Comparison of ENCODE assay signal across 10 cellular contexts in the genomic region with DNA sequence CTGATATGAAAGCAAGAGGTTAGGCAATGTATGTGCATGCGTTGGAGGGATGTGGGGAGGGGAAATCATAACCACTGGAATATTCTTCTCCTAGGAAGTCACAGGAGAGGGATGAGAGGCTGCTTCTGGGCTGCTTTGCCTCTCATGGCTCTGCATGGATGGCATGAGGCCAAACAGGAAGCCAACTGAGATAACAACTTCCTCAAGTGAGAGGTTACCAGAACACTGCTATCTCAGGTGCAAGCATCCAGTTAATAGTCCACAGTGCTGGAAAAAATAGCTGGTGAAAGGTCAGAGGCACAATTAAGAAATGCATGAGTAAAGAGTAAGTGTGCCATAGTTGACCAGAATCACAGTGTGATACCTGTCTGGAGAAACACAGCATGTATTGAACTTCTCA.
DNase-seq lines count a peak whose midpoint lies in the region; ATAC-seq, FAIRE-seq and TF ChIP-seq lines count a peak whose summit lies in the region.
"Had no signal": no experiment of that assay in that cellular context is flagged by ENCODE, and none has a peak within 500 bp of the region (broad histone marks: within the 10 kb centered on the region; RNA-seq: fewer than 3 reads in every experiment).

No MANE protein-coding gene starts in this region.

- FAIRE-seq in RCC 7860 (lab: Jason Lieb, UNC): no peak

- no peaks in the 10 kb centered on the region for H3K9me3 ChIP-seq in neural progenitor cell (ENCODE audit: low read depth)
- H3K9me3 ChIP-seq: spleen had no signal

- H3K4me3 ChIP-seq in neural progenitor cell: no peak overlapping the region
- H3K4me3 ChIP-seq: spleen had no signal

- peaks cover 2% of the 10 kb centered on the region for H3K4me1 Mint-ChIP-seq in neural progenitor cell

- H3K27ac Mint-ChIP-seq in neural progenitor cell: no peak overlapping the region

- ATAC-seq in GM21529 (IDR thresholded peaks at IDR 0.05; ENCODE audit: unreplicated experiment): peak; percentile 49
- no peak for ATAC-seq in HG02885 (IDR thresholded peaks at IDR 0.05; ENCODE audit: poor library complexity, unreplicated experiment)
- ATAC-seq: foreskin keratinocyte had no signal

- TF ChIP-seq CTCF in neural progenitor cell (IDR thresholded peaks at IDR 0.05): no peak

- no peak overlapping the region for H2AFZ ChIP-seq in neural progenitor cell (replicated peaks)

- H4K20me1 ChIP-seq in neural progenitor cell (ENCODE audit: low read depth): no peaks in the 10 kb centered on the region

- DNase-seq in DMS153 treated with DMSO at 0.1 percent for 48 hours (lab: John Stamatoyannopoulos, UW; ENCODE audit: unreplicated experiment): peak; percentile 36
- DNase-seq in RCC 7860 (ENCODE audit: low spot score): peak; percentile 7
- DNase-seq in glomerular visceral epithelial cell (ENCODE audit: extremely low spot score): peak; percentile 23
- no peak for DNase-seq in neural progenitor cell (ENCODE audit: low spot score)
- DNase-seq in stimulated activated CD4-positive, alpha-beta T cell treated with anti-CD3 and anti-CD28 coated beads, Interleukin-1b, Interleukin-23, amount 100 ng/mL, for 48 hours: no peak
- DNase-seq in G401 (ENCODE audit: low spot score): no peak
- DNase-seq: foreskin keratinocyte, spleen had no signal

- peaks cover 6% of the 10 kb centered on the region for H3K4me1 ChIP-seq in neural progenitor cell

- no peak overlapping the region for H3K4me3 Mint-ChIP-seq in neural progenitor cell

- H3K36me3 Mint-ChIP-seq in neural progenitor cell: peaks cover 25% of the 10 kb centered on the region

- peaks cover 15% of the 10 kb centered on the region for H3F3A ChIP-seq in neural progenitor cell (ENCODE audit: low read depth)

- H3K27ac ChIP-seq in neural progenitor cell: no peak overlapping the region
- H3K27ac ChIP-seq: foreskin keratinocyte, spleen had no signal

- H3K36me3 ChIP-seq in neural progenitor cell: peaks cover 6% of the 10 kb centered on the region
- H3K36me3 ChIP-seq: spleen had no signal

- in situ Hi-C loops in G401 (cut with HindIII; ENCODE audit: low sequenced_read_pairs): no loop called here

- no peak overlapping the region for H3K9ac ChIP-seq in neural progenitor cell

- H3K27me3 Mint-ChIP-seq in neural progenitor cell (ENCODE audit: insufficient read depth, low read depth): no peaks in the 10 kb centered on the region

- no peak overlapping the region for H3K4me2 ChIP-seq in neural progenitor cell

- H3K79me2 ChIP-seq in neural progenitor cell (ENCODE audit: low read depth): peaks cover 19% of the 10 kb centered on the region

- no peaks in the 10 kb centered on the region for H3K27me3 ChIP-seq in neural progenitor cell
- H3K27me3 ChIP-seq: foreskin keratinocyte, spleen had no signal

- H3K9me3 Mint-ChIP-seq in neural progenitor cell: peaks cover 13% of the 10 kb centered on the region

Comparison
In these comparisons a context has a peak if more than half of its experiments do, and no peak if none do; other contexts are left out.
1. DNase-seq: peak in DMS153 treated with DMSO at 0.1 percent for 48 hours (single experiment), RCC 7860 (single experiment) and glomerular visceral epithelial cell (single experiment); none in neural progenitor cell (single experiment), stimulated activated CD4-positive, alpha-beta T cell treated with anti-CD3 and anti-CD28 coated beads, Interleukin-1b, Interleukin-23, amount 100 ng/mL, for 48 hours (single experiment) and G401 (single experiment).